In genomic region chr7:129438839-129439640, GRCh38 we compare ENCODE assay signal across 9 cellular contexts.
A peak's percentile ranks its signal among the peaks of the same experiment; 100 is the strongest.
DNase-seq lines count a peak whose midpoint lies in the region; ATAC-seq lines count a peak whose summit lies in the region.
"Had no signal": no experiment of that assay in that cellular context is flagged by ENCODE, and none has a peak within 500 bp of the region (broad histone marks: within the 10 kb centered on the region; RNA-seq: fewer than 3 reads in every experiment).

No MANE protein-coding gene starts in this region.

- H3K27ac Mint-ChIP-seq in stimulated activated naive B cell treated with anti-CD40 and anti-IgM and Interleukin-4, amounts not matched to agents 10 μg/mL and 1 μg/mL and 100 μg/mL, for 72 hours = peak overlapping the region; percentile 37

- no peaks in the 10 kb centered on the region for H3K9me3 Mint-ChIP-seq in stimulated activated naive B cell treated with anti-CD40 and anti-IgM and Interleukin-4, amounts not matched to agents 10 μg/mL and 1 μg/mL and 100 μg/mL, for 72 hours

- peak; percentile 60 for DNase-seq in activated T-cell treated with anti-CD3 and anti-CD28 coated beads for 24 hours (ENCODE audit: low read depth)
- no peak for DNase-seq in activated T-cell treated with anti-CD3 and anti-CD28 coated beads for 4 hours
- DNase-seq in activated CD4-positive, alpha-beta T cell treated with anti-CD3 and anti-CD28 coated beads, Interleukin-2, amount 50 U/mL, for 48 hours = peak; percentile 74 to 82
- peak in 23 of 42 donors; percentile 15 to 72 (median 47) for DNase-seq in head of caudate nucleus
- no peak for DNase-seq in stimulated activated naive B cell treated with anti-CD40 and anti-IgM and Interleukin-4, amounts not matched to agents 10 μg/mL and 1 μg/mL and 100 μg/mL, for 72 hours
- no peak for DNase-seq in NCI-H524 (lab: John Stamatoyannopoulos, UW)
- DNase-seq: body of pancreas had no signal

- no peak overlapping the region for H3K4me3 Mint-ChIP-seq in stimulated activated naive B cell treated with anti-CD40 and anti-IgM and Interleukin-4, amounts not matched to agents 10 μg/mL and 1 μg/mL and 100 μg/mL, for 72 hours

- intact Hi-C loops in head of caudate nucleus (cut with DNase I) = no loop called here

- ATAC-seq in stimulated activated naive B cell treated with anti-CD40 and anti-IgM and Interleukin-4, amounts not matched to agents 10 μg/mL and 1 μg/mL and 100 μg/mL, for 72 hours (replicated peaks) = no peak
- ATAC-seq in HG03439 (IDR thresholded peaks at IDR 0.05; ENCODE audit: unreplicated experiment) (no peak), GM19351 (IDR thresholded peaks at IDR 0.05; ENCODE audit: unreplicated experiment) (no peak)
- ATAC-seq: body of pancreas had no signal

- peaks cover 7 to 10% of the 10 kb centered on the region in 2 donors for H3K4me1 Mint-ChIP-seq in stimulated activated naive B cell treated with anti-CD40 and anti-IgM and Interleukin-4, amounts not matched to agents 10 μg/mL and 1 μg/mL and 100 μg/mL, for 72 hours

- H3K36me3 Mint-ChIP-seq in stimulated activated naive B cell treated with anti-CD40 and anti-IgM and Interleukin-4, amounts not matched to agents 10 μg/mL and 1 μg/mL and 100 μg/mL, for 72 hours = no peaks in the 10 kb centered on the region

- H3K27me3 Mint-ChIP-seq in stimulated activated naive B cell treated with anti-CD40 and anti-IgM and Interleukin-4, amounts not matched to agents 10 μg/mL and 1 μg/mL and 100 μg/mL, for 72 hours = peaks cover 18 to 21% of the 10 kb centered on the region in 2 donors

Comparison
In these comparisons a context has a peak if more than half of its experiments do, and no peak if none do; other contexts are left out.
1. DNase-seq: peak in activated T-cell treated with anti-CD3 and anti-CD28 coated beads for 24 hours (single experiment), activated CD4-positive, alpha-beta T cell treated with anti-CD3 and anti-CD28 coated beads, Interleukin-2, amount 50 U/mL, for 48 hours (2 of 2) and head of caudate nucleus (23 of 42); none in activated T-cell treated with anti-CD3 and anti-CD28 coated beads for 4 hours (single experiment), stimulated activated naive B cell treated with anti-CD40 and anti-IgM and Interleukin-4, amounts not matched to agents 10 μg/mL and 1 μg/mL and 100 μg/mL, for 72 hours (single experiment) and NCI-H524 (0 of 2).